ENCODE assay signal across 4 cellular contexts in genomic region chr1:150395115-150395514, GRCh38. TPM values are rescaled to one million over a fixed set of nuclear protein-coding genes. Genes with fewer than 3 reads are reported as not detected.
A peak's percentile ranks its signal among the peaks of the same experiment; 100 is the strongest.
DNase-seq lines count a peak whose midpoint lies in the region; ATAC-seq, FAIRE-seq and TF ChIP-seq lines count a peak whose summit lies in the region.
"Not testable (repeated sequence)": the region's sequence is repeated elsewhere in the genome, so short reads cannot be mapped to it uniquely, and the experiment has no call there.

No MANE protein-coding gene starts in this region.

- not testable (repeated sequence) for H3K9me1 ChIP-seq in K562 (ENCODE audit: control insufficient read depth, insufficient read depth, low read length)

- not testable (repeated sequence) for FAIRE-seq in K562 (lab: Jason Lieb, UNC)

- TF ChIP-seq EP300 in K562 (IDR thresholded peaks at IDR 0.05; ENCODE audit: low read length): not testable (repeated sequence)

- in situ Hi-C loops in K562 (cut with MboI): not testable (repeated sequence)

- not testable (repeated sequence) for H3K9me3 Mint-ChIP-seq in glutamatergic neuron (ENCODE audit: unreplicated experiment); type B pancreatic cell

- 58% methylated on average over 1 of the region's 2 CpGs for WGBS in K562 (ENCODE audit: insufficient coverage, low coverage, missing lambda C conversion rate)

- H2AFZ ChIP-seq in K562 (ENCODE audit: low read depth, low read length): not testable (repeated sequence)

- H3K4me1 Mint-ChIP-seq in glutamatergic neuron (ENCODE audit: low read depth, unreplicated experiment); type B pancreatic cell (ENCODE audit: unreplicated experiment): not testable (repeated sequence)

- not testable (repeated sequence) for DNase-seq in K562 (ENCODE audit: extremely low read depth in 1 of 4, low spot score in 3 of 4); glutamatergic neuron; type B pancreatic cell (ENCODE audit: extremely low spot score, unreplicated experiment)

- H3K27ac Mint-ChIP-seq in glutamatergic neuron (ENCODE audit: unreplicated experiment): peak overlapping the region; percentile 48
- H3K27ac Mint-ChIP-seq in type B pancreatic cell: peak overlapping the region; percentile 13

- H3K9ac ChIP-seq in K562 (ENCODE audit: insufficient read depth in 1 of 2, low read depth in 2 of 2, low read length in 2 of 2): not testable (repeated sequence)

- CTCF ChIA-PET in HEK293 (lab: Yijun Ruan, JAX); K562 (lab: Yijun Ruan, JAX; ENCODE audit: low intra/inter-chr PET ratio): not testable (repeated sequence)

- H3K4me2 ChIP-seq in K562 (ENCODE audit: insufficient read depth, low read length): not testable (repeated sequence)

- H3K79me2 ChIP-seq in K562 (ENCODE audit: control insufficient read depth, insufficient read depth, low read length): peaks cover 76% of the 10 kb centered on the region

- not testable (repeated sequence) for TF ChIP-seq CTCF in HEK293 (tag by site-specific recombination; IDR thresholded peaks at IDR 0.05); K562 (IDR thresholded peaks at IDR 0.05 in 2 of 3, conservative IDR thresholded peaks at IDR 0.05 in 1 of 3; ENCODE audit: insufficient read depth in 2 of 3, low read depth in 1 of 3, low read length in 3 of 3); glutamatergic neuron (IDR thresholded peaks at IDR 0.05; ENCODE audit: partially characterized antibody, unreplicated experiment); type B pancreatic cell (conservative IDR thresholded peaks at IDR 0.05)

- BruUV-seq in K562 (replicated peaks; lab: Mats Ljungman, UMichigan): not testable (repeated sequence)

- not testable (repeated sequence) for H3K4me1 ChIP-seq in HEK293 (ENCODE audit: control insufficient read depth, insufficient read depth, low read length); K562 (replicated peaks in 1 of 2; ENCODE audit: control insufficient read depth in 2 of 2, insufficient read depth in 2 of 2, low read length in 2 of 2)

- POLR2A ChIA-PET in HEK293 (lab: Yijun Ruan, JAX): not testable (repeated sequence)
- POLR2A ChIA-PET in K562 (lab: Yijun Ruan, JAX): interaction anchor here (1.0 kb wide), 1 partner anchor 8 kb away, joined by 3 read pairs; no protein-coding TSS in a partner anchor

- H3K9me3 ChIP-seq in HEK293 (ENCODE audit: control insufficient read depth, insufficient read depth, low read depth, low read length); K562 (replicated peaks; ENCODE audit: control insufficient read depth, insufficient read depth, low read depth, low read length): not testable (repeated sequence)

- not testable (repeated sequence) for TF ChIP-seq RAD21 in K562 (CRISPR knock-in tag; conservative IDR thresholded peaks at IDR 0.05 in 1 of 2, IDR thresholded peaks at IDR 0.05 in 1 of 2)

- not testable (repeated sequence) for ATAC-seq in K562

- intact Hi-C loops in K562 (cut with micrococcal nuclease): not testable (repeated sequence)

- not testable (repeated sequence) for H3K4me3 ChIP-seq in HEK293 (ENCODE audit: low read depth, low read length); K562

- not testable (repeated sequence) for H3K27me3 Mint-ChIP-seq in glutamatergic neuron (ENCODE audit: unreplicated experiment); type B pancreatic cell

- not testable (repeated sequence) for H3K27me3 ChIP-seq in K562 (ENCODE audit: control insufficient read depth in 2 of 2, insufficient read depth in 2 of 2, low read length in 2 of 2)

- not testable (repeated sequence) for H3K36me3 Mint-ChIP-seq in glutamatergic neuron (ENCODE audit: unreplicated experiment)
- H3K36me3 Mint-ChIP-seq in type B pancreatic cell: peaks cover 22% of the 10 kb centered on the region

- not testable (repeated sequence) for H3K27ac ChIP-seq in HEK293 (ENCODE audit: extremely low read depth, low read depth, low read length); K562 (ENCODE audit: extremely low read depth, low read depth, low read length)

- H3K4me3 Mint-ChIP-seq in glutamatergic neuron (ENCODE audit: unreplicated experiment); type B pancreatic cell: not testable (repeated sequence)

- H3K36me3 ChIP-seq in HEK293 (ENCODE audit: control insufficient read depth in 2 of 2, insufficient read depth in 1 of 2, low read length in 2 of 2); K562 (ENCODE audit: control insufficient read depth, insufficient read depth, low read length): not testable (repeated sequence)

- not testable (repeated sequence) for TF ChIP-seq POLR2A in K562 (conservative IDR thresholded peaks at IDR 0.05)

- not testable (repeated sequence) for H4K20me1 ChIP-seq in K562 (replicated peaks; ENCODE audit: control insufficient read depth, insufficient read depth, low read length)

TF ChIP-seq in HEK293, 187 proteins besides CTCF, POLR2A, EP300 and RAD21:
- TF ChIP-seq ZNF146 (tag by site-specific recombination; IDR thresholded peaks at IDR 0.05) (peak; percentile 99), ZNF580 (tag by site-specific recombination; IDR thresholded peaks at IDR 0.05) (peak; percentile 59; the same call in 1 of the 2 replicates), ZSCAN4 (tag by site-specific recombination; IDR thresholded peaks at IDR 0.05) (peak; percentile 85)

TF ChIP-seq in K562, 482 proteins besides CTCF, POLR2A, EP300 and RAD21:
- 0 out of 4 replicates have a peak, but pooled peaks of 1 of the 2 experiments have one; percentile 24 for TF ChIP-seq KDM1A (IDR thresholded peaks at IDR 0.05)
- peak; percentile 92 for TF ChIP-seq ZNF146 (CRISPR knock-in tag; IDR thresholded peaks at IDR 0.05; ENCODE audit: unreplicated experiment)
- peak; percentile 44; the same call in 1 of the 2 replicates for TF ChIP-seq BCOR (IDR thresholded peaks at IDR 0.05)

RNA-seq across cellular contexts. Expression of gene RPRD2, which starts 31.2 kb away (rescaled TPM):
- total RNA-seq in K562 (2011; cell fraction: chromatin; rRNA removed; ENCODE audit: low replicate concordance): 21.2 and 49.5 TPM in 2 replicates
- total RNA-seq in K562 (2011; cell fraction: nucleolus; rRNA removed): 12.0 and 13.0 TPM in 2 replicates
- 21.8 and 22.7 TPM in 2 replicates for total RNA-seq in K562 (2011; cell fraction: nucleoplasm; rRNA removed)
- total RNA-seq in K562 (2014; rRNA removed) (4.4 and 5.2 TPM in 2 replicates), K562 (2014; rRNA removed; fragmentation: Illumina TruSeq; extraction: Trizol) (7.7 and 8.9 TPM in 2 replicates), K562 (2015; rRNA removed; fragmentation: Illumina TruSeq; extraction: Trizol) (8.6 and 8.7 TPM in 2 replicates), K562 (2021) (19.8 and 21.6 TPM in 2 replicates), glutamatergic neuron (ENCODE audit: unreplicated experiment) (26.9 TPM), type B pancreatic cell (ENCODE audit: low replicate concordance) (30.9 and 37.8 TPM in 2 replicates)
- polyA plus RNA-seq in K562 (2011; rRNA removed) (6.1 and 11.4 TPM in 2 replicates), K562 (2014; fragmentation: Illumina TruSeq; extraction: Trizol) (18.3 and 21.3 TPM in 2 replicates), K562 (2014; fragmentation: Nextera tagmentation; extraction: Ambion mirVana) (1 to 10 TPM; 1.5 to 4.4 TPM), K562 (2014; rRNA removed) (6.7 and 7.9 TPM in 2 replicates)
- 5.5 and 7.2 TPM in 2 replicates for polyA plus RNA-seq in K562 (2011; cell fraction: cytosol; rRNA removed)
- polyA plus RNA-seq in K562 (2011; cell fraction: nucleus; rRNA removed): 11.6 and 12.5 TPM in 2 replicates
- polyA plus RNA-seq in K562 (2012): 11.7 and 12.8 TPM in 2 replicates
- polyA minus RNA-seq in K562 (2011; rRNA and poly(A)+ RNA removed): 9.5 and 14.1 TPM in 2 replicates
- 10.0 and 10.3 TPM in 2 replicates for polyA minus RNA-seq in K562 (2011; cell fraction: cytosol; rRNA and poly(A)+ RNA removed)
- 9.8 and 18.9 TPM in 2 replicates for polyA minus RNA-seq in K562 (2011; cell fraction: nucleus; rRNA and poly(A)+ RNA removed)
